2 cellular contexts compared by ENCODE assay signal in the genomic region with DNA sequence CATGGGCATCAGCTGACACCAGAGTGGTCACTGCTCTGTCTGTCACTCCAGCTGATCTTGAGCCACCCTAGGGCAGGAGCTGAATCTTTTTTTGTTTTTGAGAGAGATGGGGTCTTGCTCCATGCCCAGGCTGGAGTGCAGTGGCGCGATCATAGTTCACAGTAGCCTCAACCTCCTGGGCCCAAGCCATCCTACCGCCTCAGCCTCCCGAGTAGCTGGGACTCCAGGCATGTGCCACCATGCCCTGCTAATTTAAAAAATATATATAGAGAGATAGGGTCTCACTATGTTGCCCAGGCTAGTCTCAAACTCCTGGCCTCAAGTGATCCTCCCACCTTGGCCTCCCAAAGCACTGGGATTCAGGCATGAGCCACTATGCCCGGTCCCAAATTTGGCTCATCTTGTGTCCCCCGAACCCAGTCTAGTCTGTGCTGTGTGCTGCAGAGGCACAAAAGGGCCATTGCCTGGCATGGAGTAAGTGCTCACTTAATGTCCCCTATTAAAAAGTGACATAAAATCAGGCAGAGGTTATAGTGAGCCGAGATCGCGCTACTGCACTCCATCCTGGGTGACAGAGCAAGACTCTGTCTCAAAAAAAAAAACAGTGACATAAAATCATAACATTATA.
TF ChIP-seq lines count a peak whose summit lies in the region.

No MANE protein-coding gene starts in this region.

TF ChIP-seq in HEK293, 187 proteins besides CTCF, POLR2A, EP300 and RAD21:
- no peak for TF ChIP-seq ZNF792 (tag by site-specific recombination; IDR thresholded peaks at IDR 0.05)
- TF ChIP-seq ZNF433 (tag by site-specific recombination; IDR thresholded peaks at IDR 0.05; ENCODE audit: low read depth), result no peak
- TF ChIP-seq ZBTB1 (tag by site-specific recombination; IDR thresholded peaks at IDR 0.05), result no peak
- no peak for TF ChIP-seq ZNF747 (tag by site-specific recombination; IDR thresholded peaks at IDR 0.05)
- TF ChIP-seq MZF1 (tag by site-specific recombination; IDR thresholded peaks at IDR 0.05; ENCODE audit: borderline replicate concordance), result no peak
- no peak for TF ChIP-seq ZNF629 (tag by site-specific recombination; IDR thresholded peaks at IDR 0.05)
- TF ChIP-seq ZBTB48 (tag by site-specific recombination; IDR thresholded peaks at IDR 0.05), result no peak
- TF ChIP-seq ZNF121 (tag by site-specific recombination; IDR thresholded peaks at IDR 0.05), result peak; percentile 73; the same call in 1 of the 2 replicates
- TF ChIP-seq ZNF701 (tag by site-specific recombination; IDR thresholded peaks at IDR 0.05), result no peak
- no peak for TF ChIP-seq SETDB1 (IDR thresholded peaks at IDR 0.05; ENCODE audit: insufficient read length, low read length)
- no peak for TF ChIP-seq ZNF350 (tag by site-specific recombination; IDR thresholded peaks at IDR 0.05)
- TF ChIP-seq ZIC2 (tag by site-specific recombination; IDR thresholded peaks at IDR 0.05), result no peak
- TF ChIP-seq RBAK (tag by site-specific recombination; IDR thresholded peaks at IDR 0.05), result no peak
- TF ChIP-seq ZNF404 (tag by site-specific recombination; IDR thresholded peaks at IDR 0.05), result no peak
- TF ChIP-seq ZNF664 (tag by site-specific recombination; IDR thresholded peaks at IDR 0.05), result peak; percentile 74; the same call in 1 of the 2 replicates
- no peak for TF ChIP-seq ZNF341 (tag by site-specific recombination; IDR thresholded peaks at IDR 0.05; ENCODE audit: low read depth)

TF ChIP-seq in WTC11, 78 proteins besides CTCF, POLR2A, EP300 and RAD21:
- TF ChIP-seq ZNF121 (CRISPR knock-in tag; IDR thresholded peaks at IDR 0.05), result peak; percentile 13; the same call in 1 of the 2 replicates
- TF ChIP-seq GTF2I (CRISPR knock-in tag; conservative IDR thresholded peaks at IDR 0.05), result no peak
